Comparison of ENCODE assay signal across 1 cellular context in the genomic region with DNA sequence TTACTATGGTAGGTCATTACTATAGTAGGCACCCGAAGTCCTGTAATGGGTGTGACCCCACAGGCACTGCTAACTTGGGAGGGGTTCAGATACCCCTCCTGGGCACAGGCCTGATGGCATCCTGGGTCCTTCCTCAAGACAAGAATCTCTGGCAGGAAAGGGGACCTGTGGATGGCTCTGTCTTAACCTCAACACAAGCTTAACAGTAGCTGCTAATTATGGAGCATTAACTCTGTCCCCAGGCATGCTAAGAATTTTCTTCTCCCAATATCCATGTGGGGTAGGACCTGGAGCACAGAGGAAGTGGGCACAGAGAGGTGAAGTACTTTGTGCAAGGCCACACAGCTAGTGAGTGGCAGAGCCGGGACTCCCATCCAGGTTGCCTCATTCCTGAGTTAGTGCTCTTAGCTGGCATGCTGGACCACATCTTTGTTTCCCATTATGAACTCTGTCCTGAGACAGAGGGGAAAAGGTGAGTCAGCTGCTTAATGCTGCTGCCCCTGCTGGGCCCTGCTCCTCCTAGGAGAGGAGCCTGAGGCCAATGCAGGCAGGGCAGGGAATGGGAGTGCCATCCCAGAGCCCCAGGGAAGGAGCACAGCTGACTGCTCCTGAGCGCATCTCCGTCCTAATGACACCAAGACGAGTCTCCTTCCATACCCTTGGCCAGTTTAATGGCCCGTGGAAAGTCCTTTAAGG.
TF ChIP-seq lines count a peak whose summit lies in the region.

No MANE protein-coding gene starts in this region.

TF ChIP-seq in HCT116, 20 proteins besides CTCF, POLR2A, EP300 and RAD21:
- TF ChIP-seq, protein P1, sequence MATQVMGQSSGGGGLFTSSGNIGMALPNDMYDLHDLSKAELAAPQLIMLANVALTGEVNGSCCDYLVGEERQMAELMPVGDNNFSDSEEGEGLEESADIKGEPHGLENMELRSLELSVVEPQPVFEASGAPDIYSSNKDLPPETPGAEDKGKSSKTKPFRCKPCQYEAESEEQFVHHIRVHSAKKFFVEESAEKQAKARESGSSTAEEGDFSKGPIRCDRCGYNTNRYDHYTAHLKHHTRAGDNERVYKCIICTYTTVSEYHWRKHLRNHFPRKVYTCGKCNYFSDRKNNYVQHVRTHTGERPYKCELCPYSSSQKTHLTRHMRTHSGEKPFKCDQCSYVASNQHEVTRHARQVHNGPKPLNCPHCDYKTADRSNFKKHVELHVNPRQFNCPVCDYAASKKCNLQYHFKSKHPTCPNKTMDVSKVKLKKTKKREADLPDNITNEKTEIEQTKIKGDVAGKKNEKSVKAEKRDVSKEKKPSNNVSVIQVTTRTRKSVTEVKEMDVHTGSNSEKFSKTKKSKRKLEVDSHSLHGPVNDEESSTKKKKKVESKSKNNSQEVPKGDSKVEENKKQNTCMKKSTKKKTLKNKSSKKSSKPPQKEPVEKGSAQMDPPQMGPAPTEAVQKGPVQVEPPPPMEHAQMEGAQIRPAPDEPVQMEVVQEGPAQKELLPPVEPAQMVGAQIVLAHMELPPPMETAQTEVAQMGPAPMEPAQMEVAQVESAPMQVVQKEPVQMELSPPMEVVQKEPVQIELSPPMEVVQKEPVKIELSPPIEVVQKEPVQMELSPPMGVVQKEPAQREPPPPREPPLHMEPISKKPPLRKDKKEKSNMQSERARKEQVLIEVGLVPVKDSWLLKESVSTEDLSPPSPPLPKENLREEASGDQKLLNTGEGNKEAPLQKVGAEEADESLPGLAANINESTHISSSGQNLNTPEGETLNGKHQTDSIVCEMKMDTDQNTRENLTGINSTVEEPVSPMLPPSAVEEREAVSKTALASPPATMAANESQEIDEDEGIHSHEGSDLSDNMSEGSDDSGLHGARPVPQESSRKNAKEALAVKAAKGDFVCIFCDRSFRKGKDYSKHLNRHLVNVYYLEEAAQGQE (IDR thresholded peaks at IDR 0.05; ENCODE audit: low read depth): no peak
- no peak for TF ChIP-seq ZFX (IDR thresholded peaks at IDR 0.05)
